ENCODE assay signal across 18 cellular contexts in the genomic region with DNA sequence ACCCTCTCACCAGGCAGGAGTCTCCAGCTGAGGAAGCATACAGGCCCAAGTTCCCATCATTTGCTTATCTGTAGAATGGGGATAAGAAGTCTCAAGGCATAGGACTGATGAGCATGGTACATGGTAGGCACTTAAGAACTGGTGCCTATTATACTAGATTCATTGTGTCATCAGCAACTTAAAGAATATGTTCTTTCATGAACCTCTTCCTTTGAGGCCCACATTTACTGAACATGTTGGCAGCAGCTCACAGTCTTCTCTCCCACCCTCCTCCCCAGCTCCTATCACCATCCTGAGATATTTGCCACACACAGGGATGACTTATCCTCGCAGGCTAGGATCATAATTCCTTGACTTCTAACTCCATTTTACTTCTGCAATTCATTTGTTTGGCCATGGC.
"Had no signal": no experiment of that assay in that cellular context is flagged by ENCODE, and none has a peak within 500 bp of the region (broad histone marks: within the 10 kb centered on the region; RNA-seq: fewer than 3 reads in every experiment).

No MANE protein-coding gene starts in this region.

- H3K27me3 ChIP-seq: gastrocnemius medialis, heart right ventricle, neutrophil, sigmoid colon, testis, tibial nerve, upper lobe of right lung had no signal

- H3K4me1 ChIP-seq: gastrocnemius medialis, psoas muscle, sigmoid colon, testis, tibial nerve, upper lobe of right lung had no signal

- H3K4me3 ChIP-seq: coronary artery, gastrocnemius medialis, heart right ventricle, mucosa of descending colon, psoas muscle, sigmoid colon, skin epidermis, testis, tibial nerve, upper lobe of right lung had no signal

- H3K9me3 ChIP-seq: gastrocnemius medialis, heart right ventricle, mucosa of descending colon, neutrophil, psoas muscle, sigmoid colon, testis, upper lobe of right lung had no signal

- FAIRE-seq: islet of Langerhans had no signal

- H3K27ac ChIP-seq: coronary artery, gastrocnemius medialis, heart right ventricle, neutrophil, psoas muscle, sigmoid colon, skin epidermis, testis, tibial nerve, upper lobe of right lung had no signal

- H3K4me3 Mint-ChIP-seq: naive thymus-derived CD8-positive, alpha-beta T cell had no signal

- DNase-seq: effector CD8-positive, alpha-beta T cell; gastrocnemius medialis; heart right ventricle; hypothalamus; kidney glomerular epithelial cell; mammary epithelial cell; mucosa of descending colon; naive thymus-derived CD8-positive, alpha-beta T cell; psoas muscle; sigmoid colon; stimulated activated naive CD4-positive, alpha-beta T cell; testis; upper lobe of right lung had no signal

- H3K27me3 Mint-ChIP-seq: naive thymus-derived CD8-positive, alpha-beta T cell had no signal

- H3K27ac Mint-ChIP-seq: naive thymus-derived CD8-positive, alpha-beta T cell had no signal

- ATAC-seq: heart right ventricle; mucosa of descending colon; naive thymus-derived CD8-positive, alpha-beta T cell had no signal

- H3K9me3 Mint-ChIP-seq: naive thymus-derived CD8-positive, alpha-beta T cell had no signal
